8 cellular contexts compared by ENCODE assay signal in the genomic region with DNA sequence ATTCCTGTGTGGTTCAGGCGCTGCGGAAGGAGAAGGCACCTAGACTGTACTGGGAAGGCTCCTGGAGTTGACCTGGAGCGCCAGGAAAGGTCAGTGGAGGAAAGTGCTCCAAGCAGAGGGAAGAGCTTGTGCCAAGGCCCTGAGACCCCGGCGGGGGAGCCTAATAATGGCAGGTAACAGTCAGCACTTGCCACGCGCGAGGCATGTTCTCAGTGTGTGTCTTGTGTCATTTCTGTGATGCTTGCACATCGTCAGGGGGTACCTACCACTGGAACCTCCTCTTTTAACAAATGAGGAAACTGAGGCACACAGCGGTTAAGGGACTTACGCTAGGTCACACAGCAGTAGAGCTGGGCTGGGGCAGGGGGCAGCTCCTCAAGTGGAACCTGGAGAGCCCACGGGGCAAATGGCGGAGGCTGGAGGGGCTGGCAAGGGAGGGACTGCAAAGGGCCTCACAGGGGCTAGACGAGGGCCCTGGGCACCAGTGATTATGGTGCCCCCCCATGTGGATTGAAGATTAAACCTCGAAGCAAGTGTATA. TPM values are rescaled to one million over a fixed set of nuclear protein-coding genes. Genes with fewer than 3 reads are reported as not detected.
DNase-seq lines count a peak whose midpoint lies in the region; ATAC-seq and TF ChIP-seq lines count a peak whose summit lies in the region.

No MANE protein-coding gene starts in this region.

- no peaks in the 10 kb centered on the region for H3K79me1 ChIP-seq in mesendoderm (ENCODE audit: low read length)

- H4K5ac ChIP-seq in mesendoderm (ENCODE audit: low read length), result no peak overlapping the region

- H3K79me2 ChIP-seq in mesendoderm (ENCODE audit: control insufficient read depth, insufficient read depth, low read length), result no peaks in the 10 kb centered on the region

- no peak for ATAC-seq in activated T-cell treated with anti-CD3 and anti-CD28 coated beads, Interleukin-2, amount 50 U/mL, for 4 hours
- ATAC-seq in GM18861 (IDR thresholded peaks at IDR 0.05; ENCODE audit: unreplicated experiment), result no peak
- ATAC-seq in GM18873 (IDR thresholded peaks at IDR 0.05; ENCODE audit: low FRiP score, unreplicated experiment), result no peak

- H3K4me1 ChIP-seq in mesendoderm (ENCODE audit: control insufficient read depth, low read depth, low read length) (no peaks in the 10 kb centered on the region), tibial nerve (peaks cover 0 to 21% (median 0%) of the 10 kb centered on the region in 4 donors)

- H3K4me1 Mint-ChIP-seq in activated T-cell treated with anti-CD3 and anti-CD28 coated beads, Interleukin-2, amount 50 U/mL, for 4 hours (ENCODE audit: low read depth), result peaks cover 11% of the 10 kb centered on the region
- H3K4me1 Mint-ChIP-seq in activated naive CD8-positive, alpha-beta T cell (ENCODE audit: low read depth), result peaks cover 11% of the 10 kb centered on the region

- no peak overlapping the region for H3K4ac ChIP-seq in mesendoderm (ENCODE audit: low read depth, low read length)

- peaks cover 19% of the 10 kb centered on the region for H3K27me3 Mint-ChIP-seq in activated T-cell treated with anti-CD3 and anti-CD28 coated beads, Interleukin-2, amount 50 U/mL, for 4 hours (ENCODE audit: low read depth)
- H3K27me3 Mint-ChIP-seq in activated naive CD8-positive, alpha-beta T cell, result peaks cover 15% of the 10 kb centered on the region

- H3K27ac ChIP-seq in mesendoderm (ENCODE audit: low read depth, low read length), result no peak overlapping the region
- peak overlapping the region; percentile 55 to 88 (median 72) for H3K27ac ChIP-seq in tibial nerve

- H3K36me3 ChIP-seq in mesendoderm (ENCODE audit: control insufficient read depth, insufficient read depth, low read length) (no peaks in the 10 kb centered on the region), tibial nerve (no peaks in the 10 kb centered on the region)

- H4K8ac ChIP-seq in mesendoderm (ENCODE audit: low read depth, low read length), result no peak overlapping the region

- TF ChIP-seq POLR2A in tibial nerve (IDR thresholded peaks at IDR 0.05), result no peak

- TF ChIP-seq EP300 in tibial nerve (IDR thresholded peaks at IDR 0.05), result no peak

- H3K36me3 Mint-ChIP-seq in activated T-cell treated with anti-CD3 and anti-CD28 coated beads, Interleukin-2, amount 50 U/mL, for 4 hours (ENCODE audit: insufficient read depth), result no peaks in the 10 kb centered on the region
- no peaks in the 10 kb centered on the region for H3K36me3 Mint-ChIP-seq in activated naive CD8-positive, alpha-beta T cell

- peak overlapping the region; percentile 72 for H3K4me3 Mint-ChIP-seq in activated T-cell treated with anti-CD3 and anti-CD28 coated beads, Interleukin-2, amount 50 U/mL, for 4 hours
- peak overlapping the region; percentile 78 for H3K4me3 Mint-ChIP-seq in activated naive CD8-positive, alpha-beta T cell

- H2AK5ac ChIP-seq in mesendoderm (ENCODE audit: low read length), result no peak overlapping the region

- H2BK120ac ChIP-seq in mesendoderm (ENCODE audit: low read depth, low read length), result no peak overlapping the region

- H2BK15ac ChIP-seq in mesendoderm (replicated peaks; ENCODE audit: low read depth), result no peak overlapping the region

- whole genome bisulfite sequencing in mesendoderm (ENCODE audit: extremely low coverage, insufficient coverage, low lambda C conversion rate), result no CpG with 5 or more reads among the region's 15 CpGs
- WGBS in tibial nerve, 2 donors, result 50 to 56% methylated on average over 14 to 15 of the region's 15 CpGs

- H3K18ac ChIP-seq in mesendoderm (ENCODE audit: low read length), result no peak overlapping the region

- no peak overlapping the region for H3K23ac ChIP-seq in mesendoderm (ENCODE audit: low read length)

- no peak overlapping the region for H2BK5ac ChIP-seq in mesendoderm (ENCODE audit: low read length)

- no peak overlapping the region for H3K9ac ChIP-seq in mesendoderm (ENCODE audit: low read length)

- H3K27me3 ChIP-seq in mesendoderm (ENCODE audit: insufficient read depth, low read length, poor library complexity), result peaks cover 14% of the 10 kb centered on the region
- peaks cover 0 to 7% of the 10 kb centered on the region in 2 donors for H3K27me3 ChIP-seq in tibial nerve

- peak overlapping the region; percentile 61 for H3K4me2 ChIP-seq in mesendoderm (ENCODE audit: low read length)

- H3K27ac Mint-ChIP-seq in activated naive CD8-positive, alpha-beta T cell, result peak overlapping the region; percentile 55

- H3K4me3 ChIP-seq in mesendoderm (ENCODE audit: low read length), result no peak overlapping the region
- H3K4me3 ChIP-seq in tibial nerve, result peak overlapping the region; percentile 48 to 70 (median 58)

- H3K56ac ChIP-seq in mesendoderm (ENCODE audit: low read length), result no peak overlapping the region

- DNase-seq in activated T-cell treated with anti-CD3 and anti-CD28 coated beads, Interleukin-2, amount 50 U/mL, for 4 hours, result no peak
- DNase-seq in activated T-cell treated with anti-CD3 and anti-CD28 coated beads, Interleukin-2, amount 50 U/mL, for 48 hours, result no peak
- peak; percentile 22 for DNase-seq in mesendoderm
- DNase-seq in tibial nerve (ENCODE audit: low spot score in 2 of 2), result no peak
- DNase-seq in NCI-H2196 (lab: John Stamatoyannopoulos, UW; ENCODE audit: unreplicated experiment), result no peak

- TF ChIP-seq CTCF in tibial nerve (IDR thresholded peaks at IDR 0.05), result no peak

- no peaks in the 10 kb centered on the region for H3K9me3 Mint-ChIP-seq in activated T-cell treated with anti-CD3 and anti-CD28 coated beads, Interleukin-2, amount 50 U/mL, for 4 hours
- H3K9me3 Mint-ChIP-seq in activated naive CD8-positive, alpha-beta T cell (ENCODE audit: low read depth), result no peaks in the 10 kb centered on the region

- no peaks in the 10 kb centered on the region for H3K9me3 ChIP-seq in tibial nerve

RNA-seq across cellular contexts. Expression of a gene that starts 1.0 kb away (rescaled TPM):
- total RNA-seq in activated T-cell treated with anti-CD3 and anti-CD28 coated beads, Interleukin-2, amount 50 U/mL, for 4 hours, result under 1 TPM; 0.23 to 0.30 (median 0.24) TPM
- polyA plus RNA-seq in mesendoderm (2013, experiment 1 of 2), result 0.06 TPM
- polyA plus RNA-seq in mesendoderm (2013, experiment 2 of 2), result 0.07 TPM
- total RNA-seq in tibial nerve, result 10 to 100 TPM; 13.6 to 33.9 (median 29.5) TPM

RNA-seq across cellular contexts. Expression of a gene that starts 18.5 kb away (rescaled TPM):
- 1 to 10 TPM; 1.7 to 3.9 (median 2.2) TPM for total RNA-seq in activated T-cell treated with anti-CD3 and anti-CD28 coated beads, Interleukin-2, amount 50 U/mL, for 4 hours
- polyA plus RNA-seq in mesendoderm (2013, experiment 1 of 2), result 0.42 TPM
- polyA plus RNA-seq in mesendoderm (2013, experiment 2 of 2), result 0.50 TPM
- total RNA-seq in tibial nerve, result 10 to 100 TPM in 1 of 4 donors, 1 to 10 TPM in 3; 4.5 to 22.2 (median 8.4) TPM

RNA-seq across cellular contexts. Expression of a gene that starts 51.0 kb away (rescaled TPM):
- 10 to 100 TPM; 54.0 to 65.4 (median 63.2) TPM for total RNA-seq in activated T-cell treated with anti-CD3 and anti-CD28 coated beads, Interleukin-2, amount 50 U/mL, for 4 hours
- polyA plus RNA-seq in mesendoderm (2013, experiment 1 of 2), result 26.9 TPM
- polyA plus RNA-seq in mesendoderm (2013, experiment 2 of 2), result 26.4 TPM
- total RNA-seq in tibial nerve, result 10 to 100 TPM; 34.8 to 42.3 (median 37.0) TPM

Comparison
In these comparisons a context has a peak if more than half of its experiments do, and no peak if none do; other contexts are left out.
1. RNA of a gene that starts 1.0 kb away (total RNA-seq): 13.6 to 33.9 TPM in tibial nerve; 0.23 to 0.30 TPM in activated T-cell treated with anti-CD3 and anti-CD28 coated beads, Interleukin-2, amount 50 U/mL, for 4 hours; every median in the first group is over 10 times any median in the second.